8 cellular contexts compared by ENCODE assay signal in the genomic region with DNA sequence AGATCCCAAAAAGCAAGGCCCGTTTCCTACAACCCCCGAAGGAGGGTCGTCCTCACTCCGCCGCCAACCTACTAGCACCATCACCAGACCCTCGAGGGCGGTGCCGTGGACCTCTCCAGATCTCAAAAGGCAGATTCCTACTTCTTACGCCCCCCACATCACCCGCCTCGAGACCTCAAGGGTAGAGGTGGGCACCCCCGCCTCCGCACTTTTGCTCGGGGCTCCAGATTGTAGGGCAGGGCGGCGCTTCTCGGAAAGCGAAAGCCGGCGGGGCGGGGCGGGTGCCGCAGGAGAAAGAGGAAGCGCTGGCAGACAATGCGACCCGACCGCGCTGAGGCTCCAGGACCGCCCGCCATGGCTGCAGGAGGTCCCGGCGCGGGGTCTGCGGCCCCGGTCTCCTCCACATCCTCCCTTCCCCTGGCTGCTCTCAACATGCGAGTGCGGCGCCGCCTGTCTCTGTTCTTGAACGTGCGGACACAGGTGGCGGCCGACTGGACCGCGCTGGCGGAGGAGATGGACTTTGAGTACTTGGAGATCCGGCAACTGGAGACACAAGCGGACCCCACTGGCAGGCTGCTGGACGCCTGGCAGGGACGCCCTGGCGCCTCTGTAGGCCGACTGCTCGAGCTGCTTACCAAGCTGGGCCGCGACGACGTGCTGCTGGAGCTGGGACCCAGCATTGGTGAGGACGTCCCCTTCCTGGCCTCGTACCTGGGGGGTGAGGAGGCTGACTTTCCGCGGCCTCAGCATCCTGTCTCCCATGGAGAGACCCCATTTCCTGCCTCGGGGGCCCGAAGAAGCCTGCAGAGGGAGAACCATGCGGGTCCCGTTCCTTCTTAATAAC. TPM values are rescaled to one million over a fixed set of nuclear protein-coding genes. Genes with fewer than 3 reads are reported as not detected.
A peak's percentile ranks its signal among the peaks of the same experiment; 100 is the strongest.
DNase-seq lines count a peak whose midpoint lies in the region; ATAC-seq and TF ChIP-seq lines count a peak whose summit lies in the region.

A gene (plus strand): TSS at position 315 of the 844 bp plus-strand sequence. CDS start 40 bp downstream, at position 355.

- under 1% methylated on average over 15 of the region's 65 CpGs for WGBS in esophagus muscularis mucosa

- TF ChIP-seq CTCF in Peyer's patch (IDR thresholded peaks at IDR 0.05) = peak in 1 of 6 experiments; percentile 10
- TF ChIP-seq CTCF in esophagus muscularis mucosa (IDR thresholded peaks at IDR 0.05) = no peak

- no peak for TF ChIP-seq EP300 in esophagus muscularis mucosa (IDR thresholded peaks at IDR 0.05)

- ATAC-seq in GM18867 (IDR thresholded peaks at IDR 0.05; ENCODE audit: unreplicated experiment) = peak; percentile 49
- ATAC-seq in HG03139 (IDR thresholded peaks at IDR 0.05; ENCODE audit: unreplicated experiment) = peak; percentile 38
- ATAC-seq in activated T-cell treated with anti-CD3 and anti-CD28 coated beads, Interleukin-2, amount 50 U/mL, for 4 hours = peak; percentile 57 to 58

- peak; percentile 61 for DNase-seq in 8988T
- peak; percentile 90 to 95 (median 92) for DNase-seq in Peyer's patch
- peak; percentile 83 for DNase-seq in activated T-cell treated with anti-CD3 and anti-CD28 coated beads, Interleukin-2, amount 50 U/mL, for 4 hours
- peak; percentile 97 for DNase-seq in esophagus muscularis mucosa (ENCODE audit: extremely low spot score)
- DNase-seq in myocyte (ENCODE audit: low read depth) = peak; percentile 69
- DNase-seq in stimulated activated CD8-positive, alpha-beta memory T cell treated with anti-CD3 and anti-CD28 coated beads, Interleukin-7, amount 100 ng/mL, for 4 hours (ENCODE audit: low read depth in 2 of 2) = peak; percentile 83 to 89

- peak within 1 kb of the TSS; percentile 86 for H3K4me3 Mint-ChIP-seq in activated T-cell treated with anti-CD3 and anti-CD28 coated beads, Interleukin-2, amount 50 U/mL, for 4 hours

- intact Hi-C loops in esophagus muscularis mucosa (cut with DNase I) = loop anchor here (2.0 to 5.0 kb wide), 3 partner anchors 26 to 314 kb away; a partner anchor contains a TSS

- H3K36me3 Mint-ChIP-seq in activated T-cell treated with anti-CD3 and anti-CD28 coated beads, Interleukin-2, amount 50 U/mL, for 4 hours (ENCODE audit: insufficient read depth) = peaks cover 15% of the 10 kb centered on the region

- H3K27me3 ChIP-seq in Peyer's patch (no peaks in the 10 kb centered on the region), esophagus muscularis mucosa (no peaks in the 10 kb centered on the region)

- H3K9me3 ChIP-seq in Peyer's patch = no peaks in the 10 kb centered on the region
- H3K9me3 ChIP-seq in esophagus muscularis mucosa = no peaks in the 10 kb centered on the region

- TF ChIP-seq POLR2A in Peyer's patch (IDR thresholded peaks at IDR 0.05) (peak; percentile 79 to 87), esophagus muscularis mucosa (IDR thresholded peaks at IDR 0.05; ENCODE audit: low read depth) (no peak)

- H3K4me1 Mint-ChIP-seq in activated T-cell treated with anti-CD3 and anti-CD28 coated beads, Interleukin-2, amount 50 U/mL, for 4 hours (ENCODE audit: low read depth) = peaks cover 58% of the 10 kb centered on the region

- no peaks in the 10 kb centered on the region for H3K9me3 Mint-ChIP-seq in activated T-cell treated with anti-CD3 and anti-CD28 coated beads, Interleukin-2, amount 50 U/mL, for 4 hours

- peak within 1 kb of the TSS; percentile 77 to 96 (median 89) for H3K4me3 ChIP-seq in Peyer's patch
- peak within 1 kb of the TSS; percentile 94 to 98 (median 94) for H3K4me3 ChIP-seq in esophagus muscularis mucosa

- H3K36me3 ChIP-seq in Peyer's patch (peaks cover 0 to 25% (median 0%) of the 10 kb centered on the region in 3 donors), esophagus muscularis mucosa (peaks cover 0 to 42% (median 33%) of the 10 kb centered on the region in 4 donors)

- H3K27ac ChIP-seq in Peyer's patch (peak within 1 kb of the TSS; percentile 86 to 94 (median 88)), esophagus muscularis mucosa (replicated peaks in 1 of 4) (peak within 1 kb of the TSS; percentile 92 to 97 (median 94))

- H3K27me3 Mint-ChIP-seq in activated T-cell treated with anti-CD3 and anti-CD28 coated beads, Interleukin-2, amount 50 U/mL, for 4 hours (ENCODE audit: low read depth) = no peaks in the 10 kb centered on the region

- H3K4me1 ChIP-seq in Peyer's patch (peaks cover 0 to 51% (median 13%) of the 10 kb centered on the region in 4 donors), esophagus muscularis mucosa (peaks cover 29 to 59% (median 46%) of the 10 kb centered on the region in 4 donors)

RNA-seq across cellular contexts. Expression of the gene that starts here (rescaled TPM):
- total RNA-seq in Peyer's patch (10 to 100 TPM; 41.8 to 82.7 (median 73.8) TPM), esophagus muscularis mucosa (10 to 100 TPM; 21.2 to 38.6 (median 26.1) TPM), myocyte (2.3 and 3.8 TPM in 2 replicates)
- 10 to 100 TPM; 35.7 to 45.1 (median 37.7) TPM for total RNA-seq in activated T-cell treated with anti-CD3 and anti-CD28 coated beads, Interleukin-2, amount 50 U/mL, for 4 hours
- 14.2 TPM for polyA plus RNA-seq in myocyte (2012)

Comparison
In these comparisons a context has a peak if more than half of its experiments do, and no peak if none do; other contexts are left out.
1. Peak in every context shown above with its lines: DNase-seq, ATAC-seq, H3K4me3 ChIP-seq and H3K27ac ChIP-seq.